1 cellular context compared by ENCODE assay signal in genomic region chr12:27965411-27965810, GRCh38.
TF ChIP-seq lines count a peak whose summit lies in the region.

No MANE protein-coding gene starts in this region.

TF ChIP-seq in SK-N-SH, 30 proteins besides CTCF, POLR2A, EP300 and RAD21 (continued from another document):
- TF ChIP-seq FOSL2 (IDR thresholded peaks at IDR 0.05; ENCODE audit: borderline replicate concordance, low read depth) (0 out of 2 replicates have a peak, but pooled peaks have one; percentile 4), POLR2AphosphoS5 (IDR thresholded peaks at IDR 0.05; ENCODE audit: low read depth, low read length) (no peak), ELF1 (IDR thresholded peaks at IDR 0.05) (no peak), JUND (IDR thresholded peaks at IDR 0.05) (0 out of 2 replicates have a peak, but pooled peaks have one; percentile 10), FOXM1 (IDR thresholded peaks at IDR 0.05; ENCODE audit: low read depth) (no peak), GABPA (IDR thresholded peaks at IDR 0.05; ENCODE audit: low read depth) (no peak), MEF2A (IDR thresholded peaks at IDR 0.05; ENCODE audit: borderline replicate concordance, low read depth) (no peak), TEAD4 (IDR thresholded peaks at IDR 0.05; ENCODE audit: borderline replicate concordance, insufficient read depth) (no peak), MAX (IDR thresholded peaks at IDR 0.05; ENCODE audit: low read depth) (no peak)
